In the genomic region with DNA sequence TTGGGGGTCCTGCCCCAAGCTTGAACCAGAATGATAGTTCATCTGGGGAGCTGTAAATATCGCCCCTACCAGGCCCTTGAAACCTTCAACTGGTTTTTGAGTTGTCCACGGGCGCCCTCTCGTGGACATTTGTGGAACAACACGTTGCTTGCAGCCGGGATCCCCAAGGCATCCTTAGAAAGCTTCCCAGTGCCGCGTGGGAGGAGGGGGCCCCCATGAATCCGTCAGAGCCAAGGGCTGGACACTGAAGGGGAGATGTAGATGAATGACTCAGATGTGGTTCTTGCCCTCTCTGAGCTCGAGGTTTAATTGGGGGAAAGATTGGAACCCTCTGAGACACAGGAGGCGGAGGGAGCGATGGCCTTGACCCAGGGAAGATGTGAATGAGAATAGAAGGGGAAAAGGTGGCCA, we compare ENCODE assay signal across 1 cellular context.
TF ChIP-seq lines count a peak whose summit lies in the region.

No MANE protein-coding gene starts in this region.

TF ChIP-seq in HepG2, 621 proteins besides CTCF, POLR2A, EP300 and RAD21 (continued from another document and continues in another):
- TF ChIP-seq, protein P1, sequence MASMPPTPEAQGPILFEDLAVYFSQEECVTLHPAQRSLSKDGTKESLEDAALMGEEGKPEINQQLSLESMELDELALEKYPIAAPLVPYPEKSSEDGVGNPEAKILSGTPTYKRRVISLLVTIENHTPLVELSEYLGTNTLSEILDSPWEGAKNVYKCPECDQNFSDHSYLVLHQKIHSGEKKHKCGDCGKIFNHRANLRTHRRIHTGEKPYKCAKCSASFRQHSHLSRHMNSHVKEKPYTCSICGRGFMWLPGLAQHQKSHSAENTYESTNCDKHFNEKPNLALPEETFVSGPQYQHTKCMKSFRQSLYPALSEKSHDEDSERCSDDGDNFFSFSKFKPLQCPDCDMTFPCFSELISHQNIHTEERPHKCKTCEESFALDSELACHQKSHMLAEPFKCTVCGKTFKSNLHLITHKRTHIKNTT (CRISPR knock-in tag; IDR thresholded peaks at IDR 0.05) = no peak
- TF ChIP-seq KDM6A (CRISPR knock-in tag; IDR thresholded peaks at IDR 0.05; ENCODE audit: low read depth) (no peak), SNAPC2 (CRISPR knock-in tag; IDR thresholded peaks at IDR 0.05) (no peak), ZNF264 (CRISPR knock-in tag; IDR thresholded peaks at IDR 0.05) (no peak), ZSCAN9 (CRISPR knock-in tag; IDR thresholded peaks at IDR 0.05; ENCODE audit: borderline replicate concordance) (0 out of 2 replicates have a peak, but pooled peaks have one; percentile 30), ARHGAP35 (CRISPR knock-in tag; IDR thresholded peaks at IDR 0.05; ENCODE audit: borderline replicate concordance) (no peak), NFYB (CRISPR knock-in tag; IDR thresholded peaks at IDR 0.05) (no peak), PCBP2 (optimal IDR thresholded peaks at IDR 0.05; ENCODE audit: low read depth, low read length, poor library complexity, severe bottlenecking) (no peak), SPEN (CRISPR knock-in tag; IDR thresholded peaks at IDR 0.05; ENCODE audit: low read depth) (no peak), ZNF616 (CRISPR knock-in tag; IDR thresholded peaks at IDR 0.05; ENCODE audit: low read depth) (no peak), CBFB (CRISPR knock-in tag; IDR thresholded peaks at IDR 0.05) (no peak), ZFP41 (CRISPR knock-in tag; IDR thresholded peaks at IDR 0.05; ENCODE audit: borderline replicate concordance) (no peak), ZMYM2 (CRISPR knock-in tag; IDR thresholded peaks at IDR 0.05) (no peak), ZNF605 (CRISPR knock-in tag; IDR thresholded peaks at IDR 0.05) (no peak), MAFG (CRISPR knock-in tag; IDR thresholded peaks at IDR 0.05) (no peak), POLR2AphosphoS2 (IDR thresholded peaks at IDR 0.05; ENCODE audit: low read depth, low read length) (no peak), SAP130 (CRISPR knock-in tag; IDR thresholded peaks at IDR 0.05; ENCODE audit: low read depth) (no peak), CEBPG (CRISPR knock-in tag; IDR thresholded peaks at IDR 0.05) (no peak), ZNF766 (CRISPR knock-in tag; IDR thresholded peaks at IDR 0.05; ENCODE audit: borderline replicate concordance) (no peak), ZNF558 (CRISPR knock-in tag; IDR thresholded peaks at IDR 0.05; ENCODE audit: borderline replicate concordance) (no peak), HMGA1 (CRISPR knock-in tag; conservative IDR thresholded peaks at IDR 0.05) (no peak), SOX6 (IDR thresholded peaks at IDR 0.05) (no peak), SOX6 (CRISPR knock-in tag; IDR thresholded peaks at IDR 0.05) (peak; percentile 41; the same call in 1 of the 2 replicates), PRMT3 (CRISPR knock-in tag; IDR thresholded peaks at IDR 0.05; ENCODE audit: borderline replicate concordance, low read depth) (no peak), NR2F2 (IDR thresholded peaks at IDR 0.05; ENCODE audit: borderline replicate concordance, low read depth) (no peak), MIER3 (CRISPR knock-in tag; IDR thresholded peaks at IDR 0.05; ENCODE audit: borderline replicate concordance) (no peak), ZNF136 (CRISPR knock-in tag; IDR thresholded peaks at IDR 0.05; ENCODE audit: low read depth) (no peak), ZNF678 (CRISPR knock-in tag; IDR thresholded peaks at IDR 0.05) (no peak), NKX3-1 (CRISPR knock-in tag; IDR thresholded peaks at IDR 0.05) (no peak), ZNF570 (CRISPR knock-in tag; IDR thresholded peaks at IDR 0.05; ENCODE audit: borderline replicate concordance) (no peak), ISX (CRISPR knock-in tag; conservative IDR thresholded peaks at IDR 0.05) (no peak), MAFK (conservative IDR thresholded peaks at IDR 0.05 in 1 of 2, IDR thresholded peaks at IDR 0.05 in 1 of 2; ENCODE audit: low read length in 2 of 2) (no peak), NR1H2 (CRISPR knock-in tag; IDR thresholded peaks at IDR 0.05; ENCODE audit: borderline replicate concordance, low read depth) (no peak), RFX3 (CRISPR knock-in tag; IDR thresholded peaks at IDR 0.05) (no peak), GZF1 (CRISPR knock-in tag; IDR thresholded peaks at IDR 0.05) (no peak), STAG1 (CRISPR knock-in tag; IDR thresholded peaks at IDR 0.05) (peak; percentile 87), WIZ (CRISPR knock-in tag; IDR thresholded peaks at IDR 0.05) (no peak), POLR2G (IDR thresholded peaks at IDR 0.05; ENCODE audit: low read depth, low read length) (no peak; the same call in 1 of the 2 replicates), PHF8 (CRISPR knock-in tag; IDR thresholded peaks at IDR 0.05) (no peak), ZSCAN20 (CRISPR knock-in tag; IDR thresholded peaks at IDR 0.05; ENCODE audit: borderline replicate concordance) (no peak), ZNF354B (CRISPR knock-in tag; IDR thresholded peaks at IDR 0.05) (no peak), ZBTB21 (CRISPR knock-in tag; IDR thresholded peaks at IDR 0.05) (no peak), STAT5B (CRISPR knock-in tag; IDR thresholded peaks at IDR 0.05) (no peak)
- TF ChIP-seq, protein P2, sequence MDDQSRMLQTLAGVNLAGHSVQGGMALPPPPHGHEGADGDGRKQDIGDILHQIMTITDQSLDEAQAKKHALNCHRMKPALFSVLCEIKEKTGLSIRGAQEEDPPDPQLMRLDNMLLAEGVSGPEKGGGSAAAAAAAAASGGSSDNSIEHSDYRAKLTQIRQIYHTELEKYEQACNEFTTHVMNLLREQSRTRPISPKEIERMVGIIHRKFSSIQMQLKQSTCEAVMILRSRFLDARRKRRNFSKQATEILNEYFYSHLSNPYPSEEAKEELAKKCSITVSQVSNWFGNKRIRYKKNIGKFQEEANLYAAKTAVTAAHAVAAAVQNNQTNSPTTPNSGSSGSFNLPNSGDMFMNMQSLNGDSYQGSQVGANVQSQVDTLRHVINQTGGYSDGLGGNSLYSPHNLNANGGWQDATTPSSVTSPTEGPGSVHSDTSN (CRISPR knock-in tag; IDR thresholded peaks at IDR 0.05; ENCODE audit: borderline replicate concordance) = no peak
- TF ChIP-seq, protein P3, sequence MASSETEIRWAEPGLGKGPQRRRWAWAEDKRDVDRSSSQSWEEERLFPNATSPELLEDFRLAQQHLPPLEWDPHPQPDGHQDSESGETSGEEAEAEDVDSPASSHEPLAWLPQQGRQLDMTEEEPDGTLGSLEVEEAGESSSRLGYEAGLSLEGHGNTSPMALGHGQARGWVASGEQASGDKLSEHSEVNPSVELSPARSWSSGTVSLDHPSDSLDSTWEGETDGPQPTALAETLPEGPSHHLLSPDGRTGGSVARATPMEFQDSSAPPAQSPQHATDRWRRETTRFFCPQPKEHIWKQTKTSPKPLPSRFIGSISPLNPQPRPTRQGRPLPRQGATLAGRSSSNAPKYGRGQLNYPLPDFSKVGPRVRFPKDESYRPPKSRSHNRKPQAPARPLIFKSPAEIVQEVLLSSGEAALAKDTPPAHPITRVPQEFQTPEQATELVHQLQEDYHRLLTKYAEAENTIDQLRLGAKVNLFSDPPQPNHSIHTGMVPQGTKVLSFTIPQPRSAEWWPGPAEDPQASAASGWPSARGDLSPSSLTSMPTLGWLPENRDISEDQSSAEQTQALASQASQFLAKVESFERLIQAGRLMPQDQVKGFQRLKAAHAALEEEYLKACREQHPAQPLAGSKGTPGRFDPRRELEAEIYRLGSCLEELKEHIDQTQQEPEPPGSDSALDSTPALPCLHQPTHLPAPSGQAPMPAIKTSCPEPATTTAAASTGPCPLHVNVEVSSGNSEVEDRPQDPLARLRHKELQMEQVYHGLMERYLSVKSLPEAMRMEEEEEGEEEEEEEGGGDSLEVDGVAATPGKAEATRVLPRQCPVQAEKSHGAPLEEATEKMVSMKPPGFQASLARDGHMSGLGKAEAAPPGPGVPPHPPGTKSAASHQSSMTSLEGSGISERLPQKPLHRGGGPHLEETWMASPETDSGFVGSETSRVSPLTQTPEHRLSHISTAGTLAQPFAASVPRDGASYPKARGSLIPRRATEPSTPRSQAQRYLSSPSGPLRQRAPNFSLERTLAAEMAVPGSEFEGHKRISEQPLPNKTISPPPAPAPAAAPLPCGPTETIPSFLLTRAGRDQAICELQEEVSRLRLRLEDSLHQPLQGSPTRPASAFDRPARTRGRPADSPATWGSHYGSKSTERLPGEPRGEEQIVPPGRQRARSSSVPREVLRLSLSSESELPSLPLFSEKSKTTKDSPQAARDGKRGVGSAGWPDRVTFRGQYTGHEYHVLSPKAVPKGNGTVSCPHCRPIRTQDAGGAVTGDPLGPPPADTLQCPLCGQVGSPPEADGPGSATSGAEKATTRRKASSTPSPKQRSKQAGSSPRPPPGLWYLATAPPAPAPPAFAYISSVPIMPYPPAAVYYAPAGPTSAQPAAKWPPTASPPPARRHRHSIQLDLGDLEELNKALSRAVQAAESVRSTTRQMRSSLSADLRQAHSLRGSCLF (CRISPR knock-in tag; IDR thresholded peaks at IDR 0.05; ENCODE audit: borderline replicate concordance) = no peak
- TF ChIP-seq, protein P4, sequence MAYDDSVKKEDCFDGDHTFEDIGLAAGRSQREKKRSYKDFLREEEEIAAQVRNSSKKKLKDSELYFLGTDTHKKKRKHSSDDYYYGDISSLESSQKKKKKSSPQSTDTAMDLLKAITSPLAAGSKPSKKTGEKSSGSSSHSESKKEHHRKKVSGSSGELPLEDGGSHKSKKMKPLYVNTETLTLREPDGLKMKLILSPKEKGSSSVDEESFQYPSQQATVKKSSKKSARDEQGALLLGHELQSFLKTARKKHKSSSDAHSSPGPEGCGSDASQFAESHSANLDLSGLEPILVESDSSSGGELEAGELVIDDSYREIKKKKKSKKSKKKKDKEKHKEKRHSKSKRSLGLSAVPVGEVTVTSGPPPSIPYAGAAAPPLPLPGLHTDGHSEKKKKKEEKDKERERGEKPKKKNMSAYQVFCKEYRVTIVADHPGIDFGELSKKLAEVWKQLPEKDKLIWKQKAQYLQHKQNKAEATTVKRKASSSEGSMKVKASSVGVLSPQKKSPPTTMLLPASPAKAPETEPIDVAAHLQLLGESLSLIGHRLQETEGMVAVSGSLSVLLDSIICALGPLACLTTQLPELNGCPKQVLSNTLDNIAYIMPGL (CRISPR knock-in tag; IDR thresholded peaks at IDR 0.05; ENCODE audit: borderline replicate concordance in 1 of 2, low read depth in 1 of 2) = peak in 1 of 2 experiments; percentile 21; a peak in 1 of 4 replicates
- TF ChIP-seq, protein P5, sequence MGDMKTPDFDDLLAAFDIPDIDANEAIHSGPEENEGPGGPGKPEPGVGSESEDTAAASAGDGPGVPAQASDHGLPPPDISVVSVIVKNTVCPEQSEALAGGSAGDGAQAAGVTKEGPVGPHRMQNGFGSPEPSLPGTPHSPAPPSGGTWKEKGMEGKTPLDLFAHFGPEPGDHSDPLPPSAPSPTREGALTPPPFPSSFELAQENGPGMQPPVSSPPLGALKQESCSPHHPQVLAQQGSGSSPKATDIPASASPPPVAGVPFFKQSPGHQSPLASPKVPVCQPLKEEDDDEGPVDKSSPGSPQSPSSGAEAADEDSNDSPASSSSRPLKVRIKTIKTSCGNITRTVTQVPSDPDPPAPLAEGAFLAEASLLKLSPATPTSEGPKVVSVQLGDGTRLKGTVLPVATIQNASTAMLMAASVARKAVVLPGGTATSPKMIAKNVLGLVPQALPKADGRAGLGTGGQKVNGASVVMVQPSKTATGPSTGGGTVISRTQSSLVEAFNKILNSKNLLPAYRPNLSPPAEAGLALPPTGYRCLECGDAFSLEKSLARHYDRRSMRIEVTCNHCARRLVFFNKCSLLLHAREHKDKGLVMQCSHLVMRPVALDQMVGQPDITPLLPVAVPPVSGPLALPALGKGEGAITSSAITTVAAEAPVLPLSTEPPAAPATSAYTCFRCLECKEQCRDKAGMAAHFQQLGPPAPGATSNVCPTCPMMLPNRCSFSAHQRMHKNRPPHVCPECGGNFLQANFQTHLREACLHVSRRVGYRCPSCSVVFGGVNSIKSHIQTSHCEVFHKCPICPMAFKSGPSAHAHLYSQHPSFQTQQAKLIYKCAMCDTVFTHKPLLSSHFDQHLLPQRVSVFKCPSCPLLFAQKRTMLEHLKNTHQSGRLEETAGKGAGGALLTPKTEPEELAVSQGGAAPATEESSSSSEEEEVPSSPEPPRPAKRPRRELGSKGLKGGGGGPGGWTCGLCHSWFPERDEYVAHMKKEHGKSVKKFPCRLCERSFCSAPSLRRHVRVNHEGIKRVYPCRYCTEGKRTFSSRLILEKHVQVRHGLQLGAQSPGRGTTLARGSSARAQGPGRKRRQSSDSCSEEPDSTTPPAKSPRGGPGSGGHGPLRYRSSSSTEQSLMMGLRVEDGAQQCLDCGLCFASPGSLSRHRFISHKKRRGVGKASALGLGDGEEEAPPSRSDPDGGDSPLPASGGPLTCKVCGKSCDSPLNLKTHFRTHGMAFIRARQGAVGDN (CRISPR knock-in tag; IDR thresholded peaks at IDR 0.05) = peak; percentile 37; the same call in 1 of the 2 replicates
- TF ChIP-seq, protein P6, sequence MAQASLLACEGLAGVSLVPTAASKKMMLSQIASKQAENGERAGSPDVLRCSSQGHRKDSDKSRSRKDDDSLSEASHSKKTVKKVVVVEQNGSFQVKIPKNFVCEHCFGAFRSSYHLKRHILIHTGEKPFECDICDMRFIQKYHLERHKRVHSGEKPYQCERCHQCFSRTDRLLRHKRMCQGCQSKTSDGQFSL (CRISPR knock-in tag; IDR thresholded peaks at IDR 0.05) = no peak
- TF ChIP-seq, protein P7, sequence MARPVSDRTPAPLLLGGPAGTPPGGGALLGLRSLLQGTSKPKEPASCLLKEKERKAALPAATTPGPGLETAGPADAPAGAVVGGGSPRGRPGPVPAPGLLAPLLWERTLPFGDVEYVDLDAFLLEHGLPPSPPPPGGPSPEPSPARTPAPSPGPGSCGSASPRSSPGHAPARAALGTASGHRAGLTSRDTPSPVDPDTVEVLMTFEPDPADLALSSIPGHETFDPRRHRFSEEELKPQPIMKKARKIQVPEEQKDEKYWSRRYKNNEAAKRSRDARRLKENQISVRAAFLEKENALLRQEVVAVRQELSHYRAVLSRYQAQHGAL (CRISPR knock-in tag; IDR thresholded peaks at IDR 0.05; ENCODE audit: not compliant biosample characterization) = no peak
- TF ChIP-seq, protein P8, sequence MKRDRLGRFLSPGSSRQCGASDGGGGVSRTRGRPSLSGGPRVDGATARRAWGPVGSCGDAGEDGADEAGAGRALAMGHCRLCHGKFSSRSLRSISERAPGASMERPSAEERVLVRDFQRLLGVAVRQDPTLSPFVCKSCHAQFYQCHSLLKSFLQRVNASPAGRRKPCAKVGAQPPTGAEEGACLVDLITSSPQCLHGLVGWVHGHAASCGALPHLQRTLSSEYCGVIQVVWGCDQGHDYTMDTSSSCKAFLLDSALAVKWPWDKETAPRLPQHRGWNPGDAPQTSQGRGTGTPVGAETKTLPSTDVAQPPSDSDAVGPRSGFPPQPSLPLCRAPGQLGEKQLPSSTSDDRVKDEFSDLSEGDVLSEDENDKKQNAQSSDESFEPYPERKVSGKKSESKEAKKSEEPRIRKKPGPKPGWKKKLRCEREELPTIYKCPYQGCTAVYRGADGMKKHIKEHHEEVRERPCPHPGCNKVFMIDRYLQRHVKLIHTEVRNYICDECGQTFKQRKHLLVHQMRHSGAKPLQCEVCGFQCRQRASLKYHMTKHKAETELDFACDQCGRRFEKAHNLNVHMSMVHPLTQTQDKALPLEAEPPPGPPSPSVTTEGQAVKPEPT (CRISPR knock-in tag; IDR thresholded peaks at IDR 0.05; ENCODE audit: low read depth) = no peak
- TF ChIP-seq, protein P9, sequence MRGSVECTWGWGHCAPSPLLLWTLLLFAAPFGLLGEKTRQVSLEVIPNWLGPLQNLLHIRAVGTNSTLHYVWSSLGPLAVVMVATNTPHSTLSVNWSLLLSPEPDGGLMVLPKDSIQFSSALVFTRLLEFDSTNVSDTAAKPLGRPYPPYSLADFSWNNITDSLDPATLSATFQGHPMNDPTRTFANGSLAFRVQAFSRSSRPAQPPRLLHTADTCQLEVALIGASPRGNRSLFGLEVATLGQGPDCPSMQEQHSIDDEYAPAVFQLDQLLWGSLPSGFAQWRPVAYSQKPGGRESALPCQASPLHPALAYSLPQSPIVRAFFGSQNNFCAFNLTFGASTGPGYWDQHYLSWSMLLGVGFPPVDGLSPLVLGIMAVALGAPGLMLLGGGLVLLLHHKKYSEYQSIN (CRISPR knock-in tag; IDR thresholded peaks at IDR 0.05; ENCODE audit: borderline replicate concordance) = no peak
